ENCODE assay signal across 8 cellular contexts in the genomic region with DNA sequence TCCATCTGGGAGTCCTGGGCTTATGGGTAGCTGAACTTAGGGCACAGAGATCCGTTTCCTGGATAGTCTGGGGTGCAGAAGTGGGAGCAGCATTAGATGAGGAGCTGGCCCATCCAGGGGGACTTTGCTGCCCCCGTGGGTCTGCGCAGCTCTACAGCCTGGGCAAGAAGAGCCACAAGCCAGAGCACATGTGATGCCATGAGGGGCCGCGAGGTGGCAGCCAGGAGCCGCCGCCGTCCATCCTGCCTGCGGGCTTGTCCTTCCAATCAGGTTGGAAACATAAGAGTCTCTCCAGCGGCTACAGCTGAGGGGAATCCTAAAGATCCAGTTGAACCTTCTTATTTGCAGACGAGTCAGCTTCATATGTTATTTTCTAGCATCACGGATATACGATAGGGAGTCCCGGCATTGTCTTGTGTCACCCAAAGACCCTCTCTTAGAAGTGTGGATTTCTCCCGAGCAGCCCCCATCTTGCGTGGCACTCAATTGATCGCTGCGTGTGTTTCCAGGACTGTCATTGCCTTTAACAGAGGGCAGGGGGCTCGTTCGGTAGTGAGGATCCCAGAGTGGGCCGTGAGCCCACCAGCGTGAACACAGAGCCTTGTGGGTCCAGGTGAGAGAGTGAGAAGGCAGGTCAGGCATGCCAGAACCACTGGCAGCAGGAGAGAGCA. TPM values are rescaled to one million over a fixed set of nuclear protein-coding genes. Genes with fewer than 3 reads are reported as not detected.
DNase-seq lines count a peak whose midpoint lies in the region; ATAC-seq and TF ChIP-seq lines count a peak whose summit lies in the region.

No MANE protein-coding gene starts in this region.

- H3K27ac Mint-ChIP-seq in GM23338 (no peak overlapping the region), memory B cell (no peak overlapping the region)

- no peaks in the 10 kb centered on the region for H3K27me3 ChIP-seq in GM23338 (ENCODE audit: insufficient read depth)

- no peaks in the 10 kb centered on the region for H3K36me3 ChIP-seq in GM23338 (ENCODE audit: insufficient read depth)

- peak; percentile 34 for DNase-seq in AG09319 (ENCODE audit: extremely low read depth, low read depth)
- peak; percentile 87 for DNase-seq in GM23338 (ENCODE audit: low spot score)
- peak; percentile 55 for DNase-seq in NCI-H526 treated with DMSO at 0.1 percent for 48 hours (lab: John Stamatoyannopoulos, UW)
- DNase-seq in activated CD4-positive, alpha-beta T cell treated with anti-CD3 and anti-CD28 coated beads, Interleukin-2, amount 50 U/mL, for 48 hours = peak; percentile 68 to 74
- peak; percentile 91 for DNase-seq in ecto neural progenitor cell (ENCODE audit: low spot score)
- peak; percentile 45 to 63 for DNase-seq in memory B cell (ENCODE audit: low spot score in 2 of 2)
- peak; percentile 19 to 40 for DNase-seq in stimulated activated CD8-positive, alpha-beta memory T cell treated with anti-CD3 and anti-CD28 coated beads, Interleukin-2, amount 100 ng/mL, for 1 hour (ENCODE audit: low read depth in 2 of 2)

- no peaks in the 10 kb centered on the region for H3K4me1 ChIP-seq in GM23338 (ENCODE audit: insufficient read depth)

- no peak overlapping the region for H3K27ac ChIP-seq in GM23338 (ENCODE audit: low read depth)

- no peak overlapping the region for H3K4me2 ChIP-seq in GM23338

- H3K27me3 Mint-ChIP-seq in GM23338 (ENCODE audit: insufficient read depth, low read depth, poor library complexity) (peaks cover 23% of the 10 kb centered on the region), memory B cell (peaks cover 29% of the 10 kb centered on the region)

- no peak overlapping the region for H2AFZ ChIP-seq in GM23338

- ATAC-seq in GM23338 (peak; percentile 86), memory B cell (ENCODE audit: low read depth) (peak; percentile 70), HG02884 (IDR thresholded peaks at IDR 0.05; ENCODE audit: unreplicated experiment) (no peak)

- no peaks in the 10 kb centered on the region for H4K20me1 ChIP-seq in GM23338 (replicated peaks; ENCODE audit: insufficient read depth)

- TF ChIP-seq CTCF in AG09319 (IDR thresholded peaks at IDR 0.05; ENCODE audit: low read depth, low read length) = peak; percentile 97
- TF ChIP-seq CTCF in GM23338 (conservative IDR thresholded peaks at IDR 0.05; ENCODE audit: low read depth in 2 of 2) = peak; percentile 77 to 89

- no peaks in the 10 kb centered on the region for H3K79me2 ChIP-seq in GM23338 (replicated peaks; ENCODE audit: insufficient read depth)

- H3K36me3 Mint-ChIP-seq in GM23338 (ENCODE audit: low read depth) = no peaks in the 10 kb centered on the region; the same call in 2 of the 3 replicates
- no peaks in the 10 kb centered on the region for H3K36me3 Mint-ChIP-seq in memory B cell

- no peak overlapping the region; the same call in 2 of the 3 replicates for H3K4me3 Mint-ChIP-seq in GM23338
- H3K4me3 Mint-ChIP-seq in memory B cell = no peak overlapping the region

- H3K9me2 ChIP-seq in GM23338 (ENCODE audit: insufficient read depth) = no peaks in the 10 kb centered on the region

- H3K9me3 Mint-ChIP-seq in GM23338 (peaks cover 5% of the 10 kb centered on the region; the same call in 2 of the 3 replicates), memory B cell (no peaks in the 10 kb centered on the region)

- no peak overlapping the region for H3K4me3 ChIP-seq in GM23338

- H3K4me1 Mint-ChIP-seq in GM23338 (no peaks in the 10 kb centered on the region; the same call in 2 of the 3 replicates), memory B cell (peaks cover 13% of the 10 kb centered on the region)

- H3F3A ChIP-seq in GM23338 (replicated peaks; ENCODE audit: low read depth) = peaks cover 9% of the 10 kb centered on the region

TF ChIP-seq in GM23338, 12 proteins besides CTCF, POLR2A, EP300 and RAD21:
- TF ChIP-seq STAT1 (IDR thresholded peaks at IDR 0.05; ENCODE audit: unreplicated experiment) = no peak

RNA-seq across cellular contexts. Expression of a gene that starts 22.0 kb away (rescaled TPM):
- 1.9 and 5.2 TPM in 2 replicates for total RNA-seq in GM23338 (2014; rRNA removed; shearing (Covaris generic))
- polyA plus RNA-seq in GM23338 (2016; fragmentation: Nextera tagmentation; extraction: Ambion mirVana) = 1.1 and 1.5 TPM in 2 replicates

RNA-seq across cellular contexts. Expression of a gene that starts 28.7 kb away (rescaled TPM):
- 23.9 and 27.1 TPM in 2 replicates for total RNA-seq in GM23338 (2014; rRNA removed; shearing (Covaris generic))
- 8.8 and 9.0 TPM in 2 replicates for polyA plus RNA-seq in GM23338 (2016; fragmentation: Nextera tagmentation; extraction: Ambion mirVana)

RNA-seq across cellular contexts. Expression of a gene that starts 36.4 kb away (rescaled TPM):
- 22.4 and 38.8 TPM in 2 replicates for total RNA-seq in GM23338 (2014; rRNA removed; shearing (Covaris generic))
- polyA plus RNA-seq in GM23338 (2016; fragmentation: Nextera tagmentation; extraction: Ambion mirVana) = 5.9 and 8.0 TPM in 2 replicates

Comparison
In these comparisons a context has a peak if more than half of its experiments do, and no peak if none do; other contexts are left out.
1. DNase-seq: peak in every context shown above with its lines; median percentile 91 in ecto neural progenitor cell; 87 in GM23338; 71 in activated CD4-positive, alpha-beta T cell treated with anti-CD3 and anti-CD28 coated beads, Interleukin-2, amount 50 U/mL, for 48 hours; 55 in NCI-H526 treated with DMSO at 0.1 percent for 48 hours; 54 in memory B cell; 34 in AG09319; 30 in stimulated activated CD8-positive, alpha-beta memory T cell treated with anti-CD3 and anti-CD28 coated beads, Interleukin-2, amount 100 ng/mL, for 1 hour.